In genomic region chr12:71354871-71355270, GRCh38 we compare ENCODE assay signal across 22 cellular contexts.
"Had no signal": no experiment of that assay in that cellular context is flagged by ENCODE, and none has a peak within 500 bp of the region (broad histone marks: within the 10 kb centered on the region; RNA-seq: fewer than 3 reads in every experiment).

No MANE protein-coding gene starts in this region.

- H3K4me2 ChIP-seq: hepatocyte had no signal

- H3K27me3 ChIP-seq: brain microvascular endothelial cell, hepatocyte, left lung, pancreas, right lobe of liver had no signal

- H3K4me3 ChIP-seq: dorsolateral prefrontal cortex, hepatocyte, left lung, pancreas, right lobe of liver had no signal

- H3K27ac Mint-ChIP-seq: activated naive CD4-positive, alpha-beta T cell treated with anti-CD3 and anti-CD28 coated beads, Interleukin-2, amount 10 ng/mL, durations not matched to agents 7 days and 5 days; stimulated activated naive CD8-positive, alpha-beta T cell treated with anti-CD3 and anti-CD28 coated beads, Interleukin-15, amount 100 ng/mL, for 72 hours; type B pancreatic cell had no signal

- H3K4me1 Mint-ChIP-seq: activated naive CD4-positive, alpha-beta T cell treated with anti-CD3 and anti-CD28 coated beads, Interleukin-2, amount 10 ng/mL, durations not matched to agents 7 days and 5 days; stimulated activated naive CD8-positive, alpha-beta T cell treated with anti-CD3 and anti-CD28 coated beads, Interleukin-15, amount 100 ng/mL, for 72 hours had no signal

- H3K4me1 ChIP-seq: left lung, pancreas, right lobe of liver had no signal

- H3K9me3 ChIP-seq: pancreas, right lobe of liver had no signal

- ATAC-seq: activated T-cell treated with anti-CD3 and anti-CD28 coated beads, Interleukin-2, amount 50 U/mL, for 4 hours; left lung; pancreas; right lobe of liver; stimulated activated naive CD8-positive, alpha-beta T cell treated with anti-CD3 and anti-CD28 coated beads, Interleukin-15, amount 100 ng/mL, for 72 hours had no signal

- H2AFZ ChIP-seq: hepatocyte had no signal

- H3K4me3 Mint-ChIP-seq: activated naive CD4-positive, alpha-beta T cell treated with anti-CD3 and anti-CD28 coated beads, Interleukin-2, amount 10 ng/mL, durations not matched to agents 7 days and 5 days; activated T-cell treated with anti-CD3 and anti-CD28 coated beads, Interleukin-2, amount 50 U/mL, for 4 hours; stimulated activated naive CD8-positive, alpha-beta T cell treated with anti-CD3 and anti-CD28 coated beads, Interleukin-15, amount 100 ng/mL, for 72 hours; type B pancreatic cell had no signal

- H3K36me3 ChIP-seq: brain microvascular endothelial cell, left lung, pancreas, right lobe of liver had no signal

- H3K27me3 Mint-ChIP-seq: activated naive CD4-positive, alpha-beta T cell treated with anti-CD3 and anti-CD28 coated beads, Interleukin-2, amount 10 ng/mL, durations not matched to agents 7 days and 5 days; stimulated activated naive CD8-positive, alpha-beta T cell treated with anti-CD3 and anti-CD28 coated beads, Interleukin-15, amount 100 ng/mL, for 72 hours; type B pancreatic cell had no signal

- H3K79me2 ChIP-seq: hepatocyte had no signal

- H3K27ac ChIP-seq: brain microvascular endothelial cell, dorsolateral prefrontal cortex, epithelial cell of prostate, hepatocyte, left lung, pancreas, right lobe of liver had no signal

- H3K36me3 Mint-ChIP-seq: activated naive CD4-positive, alpha-beta T cell treated with anti-CD3 and anti-CD28 coated beads, Interleukin-2, amount 10 ng/mL, durations not matched to agents 7 days and 5 days; type B pancreatic cell had no signal

- H3K9me3 Mint-ChIP-seq: activated naive CD4-positive, alpha-beta T cell treated with anti-CD3 and anti-CD28 coated beads, Interleukin-2, amount 10 ng/mL, durations not matched to agents 7 days and 5 days had no signal

- DNase-seq: activated CD4-positive, alpha-beta T cell treated with anti-CD3 and anti-CD28 coated beads for 48 hours; activated CD4-positive, CD25-positive, alpha-beta regulatory T cell; activated CD8-positive, alpha-beta memory T cell treated with anti-CD3 and anti-CD28 coated beads, Interleukin-2, amount 50 U/mL, for 4 hours; activated naive CD4-positive, alpha-beta T cell treated with anti-CD3 and anti-CD28 coated beads, Interleukin-2, amount 10 ng/mL, durations not matched to agents 7 days and 5 days; activated T-cell treated with anti-CD3 and anti-CD28 coated beads, Interleukin-2, amount 50 U/mL, for 4 hours; aorta; brain microvascular endothelial cell; central memory CD4-positive, alpha-beta T cell; dorsolateral prefrontal cortex; foreskin fibroblast; islet precursor cell; left lung; midbrain; pancreas; right lobe of liver; small intestine; stimulated activated CD4-positive, alpha-beta T cell treated with anti-CD3 and anti-CD28 coated beads, Interleukin-15, amount 100 ng/mL, for 24 hours; stimulated activated CD4-positive, alpha-beta T cell treated with anti-CD3 and anti-CD28 coated beads, Interleukin-2, amount 100 ng/mL, for 48 hours; stimulated activated naive CD8-positive, alpha-beta T cell treated with anti-CD3 and anti-CD28 coated beads, Interleukin-15, amount 100 ng/mL, for 72 hours had no signal
